Comparison of ENCODE assay signal across 8 cellular contexts in the genomic region with DNA sequence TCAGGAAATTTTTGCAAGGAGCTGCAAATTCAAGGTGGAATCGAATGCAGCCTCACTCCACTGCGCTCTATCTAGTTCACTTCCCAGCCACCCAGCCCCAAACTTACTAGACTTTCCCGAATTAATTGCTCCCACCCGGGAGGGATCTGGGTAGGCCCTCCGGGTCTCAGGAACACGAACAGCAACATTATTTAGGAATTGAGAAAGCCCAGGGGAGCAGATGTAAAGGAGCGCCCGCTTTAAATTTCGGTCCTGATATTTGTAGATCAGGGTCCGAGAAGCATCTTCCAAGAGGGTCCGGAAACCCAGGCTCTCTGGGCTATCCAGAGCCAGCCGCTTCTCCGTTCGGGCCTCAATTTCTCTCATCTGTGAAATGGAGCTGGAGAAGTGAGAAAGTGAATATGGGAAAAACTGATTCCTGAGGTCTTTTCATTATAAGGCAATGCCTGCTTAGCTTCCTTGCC. TPM values are rescaled to one million over a fixed set of nuclear protein-coding genes. Genes with fewer than 3 reads are reported as not detected.
DNase-seq lines count a peak whose midpoint lies in the region; ATAC-seq and TF ChIP-seq lines count a peak whose summit lies in the region.

No MANE protein-coding gene starts in this region.

- H3K36me3 Mint-ChIP-seq in naive thymus-derived CD8-positive, alpha-beta T cell = no peaks in the 10 kb centered on the region

- POLR2A ChIA-PET in BJ (lab: Charles Lee) = interaction anchor here (0.6 to 1.4 kb wide), 3 partner anchors 9 to 166 kb away, joined by 6 to 14 read pairs (median 6); no protein-coding TSS in a partner anchor
- POLR2A ChIA-PET in naive thymus-derived CD8-positive, alpha-beta T cell (lab: Charles Lee) = interaction anchor here (0.5 to 2.7 kb wide), 9 partner anchors 8 to 249 kb away, joined by 3 to 25 read pairs (median 4); a partner anchor contains a TSS

- no peak for TF ChIP-seq CTCF in BJ (IDR thresholded peaks at IDR 0.05; ENCODE audit: insufficient read depth, low read depth, low read length)
- no peak for TF ChIP-seq CTCF in KMS-11 (conservative IDR thresholded peaks at IDR 0.05; ENCODE audit: low read depth, low read length)

- H3K9ac ChIP-seq in KMS-11 = peak overlapping the region; percentile 76

- H3K4me1 Mint-ChIP-seq in naive thymus-derived CD8-positive, alpha-beta T cell = peaks cover 15 to 34% (median 23%) of the 10 kb centered on the region in 4 donors

- peaks cover 0 to 2% (median 0%) of the 10 kb centered on the region in 9 donors for H3K9me3 Mint-ChIP-seq in naive thymus-derived CD8-positive, alpha-beta T cell

- H4K20me1 ChIP-seq in KMS-11 (ENCODE audit: insufficient read depth) = no peaks in the 10 kb centered on the region

- peaks cover 54% of the 10 kb centered on the region for H3K4me1 ChIP-seq in KMS-11 (ENCODE audit: low read depth, poor library complexity, severe bottlenecking)

- CTCF ChIA-PET in BJ (lab: Yijun Ruan, JAX) = interaction anchor here (1.0 to 20.1 kb wide), 9 partner anchors 8 to 119 kb away, joined by 3 to 667 read pairs (median 4); no protein-coding TSS in a partner anchor

- H3K27me3 ChIP-seq in BJ (ENCODE audit: control insufficient read depth, insufficient read depth, low read length) (no peaks in the 10 kb centered on the region), KMS-11 (ENCODE audit: insufficient read depth, low read depth) (no peaks in the 10 kb centered on the region)

- DNase-seq in BJ (ENCODE audit: low read depth) (no peak), DMS79 treated with DMSO at 0.1 percent for 48 hours (lab: John Stamatoyannopoulos, UW) (no peak), GF-D8 (lab: John Stamatoyannopoulos, UW) (no peak), kidney glomerular epithelial cell (lab: John Stamatoyannopoulos, UW) (no peak)
- no peak for DNase-seq in naive thymus-derived CD8-positive, alpha-beta T cell

- H3K4me2 ChIP-seq in KMS-11 = peak overlapping the region; percentile 91

- peaks cover 9 to 53% (median 23%) of the 10 kb centered on the region in 5 donors for H3K27me3 Mint-ChIP-seq in naive thymus-derived CD8-positive, alpha-beta T cell

- H3K79me2 ChIP-seq in KMS-11 (ENCODE audit: insufficient read depth, low read depth) = peaks cover 16% of the 10 kb centered on the region

- ATAC-seq in naive thymus-derived CD8-positive, alpha-beta T cell = peak; percentile 0 to 2
- no peak for ATAC-seq in HG02610 (IDR thresholded peaks at IDR 0.05; ENCODE audit: unreplicated experiment)

- H3K27ac Mint-ChIP-seq in naive thymus-derived CD8-positive, alpha-beta T cell = peak overlapping the region in 9 of 10 donors; percentile 43 to 93 (median 84)

- H3K36me3 ChIP-seq in BJ (ENCODE audit: control insufficient read depth, insufficient read depth, low read length) (no peaks in the 10 kb centered on the region), KMS-11 (ENCODE audit: insufficient read depth) (no peaks in the 10 kb centered on the region)

- peak overlapping the region; percentile 91 to 96 (median 93) for H3K4me3 Mint-ChIP-seq in naive thymus-derived CD8-positive, alpha-beta T cell

- H2AFZ ChIP-seq in KMS-11 (ENCODE audit: low read depth) = peak overlapping the region; percentile 60; the same call in 1 of the 2 replicates

- H3K27ac ChIP-seq in KMS-11 (peak overlapping the region; percentile 85), cingulate gyrus (ENCODE audit: low read depth, low read length) (peak overlapping the region; percentile 90)

- peak overlapping the region; percentile 76 for H3K4me3 ChIP-seq in BJ (ENCODE audit: low read depth, low read length)
- no peak overlapping the region for H3K4me3 ChIP-seq in KMS-11 (IDR thresholded peaks at IDR 0.05; ENCODE audit: insufficient read depth, low read depth, low read length)

RNA-seq across cellular contexts. Expression of a gene that starts 0.5 kb away (rescaled TPM):
- polyA plus RNA-seq in BJ (2011; rRNA removed) = 126 and 135 TPM in 2 replicates
- 113 and 144 TPM in 2 replicates for polyA minus RNA-seq in BJ (2011; rRNA and poly(A)+ RNA removed)
- 1 to 10 TPM in 1 of 2 experiments, under 1 TPM in 1; 0.88 to 1.3 TPM for total RNA-seq in naive thymus-derived CD8-positive, alpha-beta T cell
- under 1 TPM; 0.29 to 0.87 (median 0.51) TPM for polyA plus RNA-seq in naive thymus-derived CD8-positive, alpha-beta T cell

RNA-seq across cellular contexts. Expression of a gene that starts 33.1 kb away (rescaled TPM):
- polyA plus RNA-seq in BJ (2011; rRNA removed) = not detected in 2 replicates
- polyA minus RNA-seq in BJ (2011; rRNA and poly(A)+ RNA removed) = not detected in 2 replicates
- not detected for total RNA-seq in naive thymus-derived CD8-positive, alpha-beta T cell
- not detected for polyA plus RNA-seq in naive thymus-derived CD8-positive, alpha-beta T cell

Comparison
In these comparisons a context has a peak if more than half of its experiments do, and no peak if none do; other contexts are left out.
1. RNA of a gene that starts 0.5 kb away (polyA plus RNA-seq): 126 to 135 TPM in BJ; 0.29 to 0.87 TPM in naive thymus-derived CD8-positive, alpha-beta T cell; every median in the first group is over 10 times any median in the second.